9 cellular contexts compared by ENCODE assay signal in the genomic region with DNA sequence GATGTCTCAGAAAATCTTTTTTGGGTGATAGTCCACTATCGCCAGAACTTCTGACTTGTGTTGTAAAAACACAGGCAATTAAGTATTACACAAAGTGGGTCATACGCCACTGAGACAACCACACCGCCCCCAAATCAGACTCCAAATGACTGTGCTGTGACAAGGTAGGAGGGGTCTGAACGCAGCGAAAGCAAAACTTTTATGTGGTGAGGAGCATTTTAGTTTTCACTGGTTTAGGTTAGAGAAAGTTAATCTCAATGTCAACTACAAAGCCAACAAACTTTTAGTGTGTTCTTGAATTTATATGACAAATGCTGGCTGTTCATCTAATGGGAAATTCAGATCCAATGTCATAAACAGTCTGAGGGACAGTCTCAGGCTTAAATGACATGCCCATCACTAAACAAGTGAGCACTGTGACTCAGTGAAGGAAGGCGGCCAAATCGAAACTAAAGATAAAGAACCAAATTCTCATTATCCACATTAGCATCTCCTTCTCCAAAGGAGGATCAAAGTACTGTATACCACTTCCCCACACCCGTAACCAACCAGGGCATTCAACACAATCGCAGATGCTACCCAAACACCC.
DNase-seq lines count a peak whose midpoint lies in the region; ATAC-seq, FAIRE-seq and TF ChIP-seq lines count a peak whose summit lies in the region.
"Had no signal": no experiment of that assay in that cellular context is flagged by ENCODE, and none has a peak within 500 bp of the region (broad histone marks: within the 10 kb centered on the region; RNA-seq: fewer than 3 reads in every experiment).

No MANE protein-coding gene starts in this region.

- no peaks in the 10 kb centered on the region for H3K79me2 ChIP-seq in K562 (ENCODE audit: control insufficient read depth, insufficient read depth, low read length)

- TF ChIP-seq POLR2A in K562 (conservative IDR thresholded peaks at IDR 0.05): no peak

- peaks cover 74% of the 10 kb centered on the region for H3K4me1 Mint-ChIP-seq in T-helper 17 cell

- DNase-seq in GM12865 (ENCODE audit: low read depth) (peak; percentile 64), T-helper 17 cell (peak in 2 of 3 donors; percentile 40), K562 (ENCODE audit: extremely low read depth in 1 of 4, low spot score in 3 of 4) (no peak), upper lobe of right lung (no peak), A673 (ENCODE audit: low spot score) (no peak), NCI-H748 treated with DMSO at 0.1 percent for 48 hours (lab: John Stamatoyannopoulos, UW) (no peak), NCI-H2107 treated with DMSO at 0.1 percent for 48 hours (lab: John Stamatoyannopoulos, UW; ENCODE audit: unreplicated experiment) (no peak)

- no peaks in the 10 kb centered on the region for H4K20me1 ChIP-seq in K562 (replicated peaks; ENCODE audit: control insufficient read depth, insufficient read depth, low read length)

- TF ChIP-seq CTCF in GM12865 (IDR thresholded peaks at IDR 0.05; ENCODE audit: insufficient read depth, low read depth, low read length, missing control alignments) (no peak), K562 (IDR thresholded peaks at IDR 0.05 in 2 of 3, conservative IDR thresholded peaks at IDR 0.05 in 1 of 3; ENCODE audit: insufficient read depth in 2 of 3, low read depth in 1 of 3, low read length in 3 of 3) (no peak), upper lobe of right lung (IDR thresholded peaks at IDR 0.05) (no peak), A673 (conservative IDR thresholded peaks at IDR 0.05; ENCODE audit: low read depth, low read length) (no peak)

- BruUV-seq in K562 (replicated peaks; lab: Mats Ljungman, UMichigan) (no TSS peak), A673 (replicated peaks; lab: Mats Ljungman, UMichigan) (no TSS peak)

- WGBS in K562 (ENCODE audit: insufficient coverage, low coverage, missing lambda C conversion rate): 37% methylated on average over 9 of the region's 9 CpGs

- no peak for TF ChIP-seq RAD21 in K562 (CRISPR knock-in tag; conservative IDR thresholded peaks at IDR 0.05 in 1 of 2, IDR thresholded peaks at IDR 0.05 in 1 of 2)

- H3K4me3 ChIP-seq in GM12865 (ENCODE audit: low read depth, low read length): no peak overlapping the region
- H3K4me3 ChIP-seq in K562: no peak overlapping the region
- H3K4me3 ChIP-seq in upper lobe of right lung: peak overlapping the region; percentile 8
- no peak overlapping the region for H3K4me3 ChIP-seq in A673 (ENCODE audit: low read depth, low read length, poor library complexity, severe bottlenecking)

- H3K36me3 Mint-ChIP-seq in T-helper 17 cell (ENCODE audit: low read depth): peaks cover 1% of the 10 kb centered on the region

- H3K27me3 Mint-ChIP-seq in T-helper 17 cell: peaks cover 4% of the 10 kb centered on the region

- intact Hi-C loops in K562 (cut with micrococcal nuclease) (no loop called here), upper lobe of right lung (cut with DNase I) (no loop called here), A673 (cut with micrococcal nuclease; ENCODE audit: unreplicated experiment) (no loop called here)

- H3K27ac Mint-ChIP-seq in T-helper 17 cell: peak overlapping the region; percentile 91

- FAIRE-seq in K562 (lab: Jason Lieb, UNC): no peak

- H3K9me1 ChIP-seq in K562 (ENCODE audit: control insufficient read depth, insufficient read depth, low read length): no peaks in the 10 kb centered on the region

- H3K27me3 ChIP-seq in K562 (ENCODE audit: control insufficient read depth in 2 of 2, insufficient read depth in 2 of 2, low read length in 2 of 2) (no peaks in the 10 kb centered on the region; a peak in 1 of 5 replicates), upper lobe of right lung (no peaks in the 10 kb centered on the region), A673 (replicated peaks; ENCODE audit: insufficient read depth, low read depth, low read length, poor library complexity) (peaks cover 26% of the 10 kb centered on the region)

- POLR2A ChIA-PET in K562 (lab: Yijun Ruan, JAX): no interaction called here
- POLR2A ChIA-PET in A673 (lab: Charles Lee; ENCODE audit: low non-redundant PET): no interaction called here

- CTCF ChIA-PET in K562 (lab: Yijun Ruan, JAX; ENCODE audit: low intra/inter-chr PET ratio) (interaction anchor here (0.6 kb wide), 1 partner anchor 1599 kb away, joined by 3 read pairs; no protein-coding TSS in a partner anchor), A673 (lab: Charles Lee) (no interaction called here)

- ATAC-seq in HG02759 (IDR thresholded peaks at IDR 0.05; ENCODE audit: unreplicated experiment) (peak; percentile 88), T-helper 17 cell (peak; percentile 81), K562 (no peak), upper lobe of right lung (no peak)

- TF ChIP-seq EP300 in K562 (IDR thresholded peaks at IDR 0.05; ENCODE audit: low read length): no peak

- H3K4me1 ChIP-seq in K562 (replicated peaks in 1 of 2; ENCODE audit: control insufficient read depth in 2 of 2, insufficient read depth in 2 of 2, low read length in 2 of 2): peaks cover 0 to 26% of the 10 kb centered on the region in 2 experiments; a peak in 4 of 5 replicates
- no peaks in the 10 kb centered on the region for H3K4me1 ChIP-seq in upper lobe of right lung
- H3K4me1 ChIP-seq in A673 (ENCODE audit: insufficient read depth, low read length, poor library complexity, severe bottlenecking): no peaks in the 10 kb centered on the region

- peak overlapping the region; percentile 10; the same call in 1 of the 2 replicates for H3K4me2 ChIP-seq in K562 (ENCODE audit: insufficient read depth, low read length)

- peak overlapping the region; percentile 92 for H3K4me3 Mint-ChIP-seq in T-helper 17 cell

- in situ Hi-C loops in K562 (cut with MboI): no loop called here

- H3K9ac ChIP-seq in K562 (ENCODE audit: insufficient read depth in 1 of 2, low read depth in 2 of 2, low read length in 2 of 2): no peak overlapping the region

- H2AFZ ChIP-seq in K562 (ENCODE audit: low read depth, low read length): no peak overlapping the region

- H3K36me3 ChIP-seq in K562 (ENCODE audit: control insufficient read depth, insufficient read depth, low read length) (no peaks in the 10 kb centered on the region), upper lobe of right lung (no peaks in the 10 kb centered on the region), A673 (ENCODE audit: insufficient read depth, low read length, poor library complexity, severe bottlenecking) (no peaks in the 10 kb centered on the region)

- no peaks in the 10 kb centered on the region for H3K9me3 ChIP-seq in T-helper 17 cell (ENCODE audit: control insufficient read depth, low read length, poor library complexity, severe bottlenecking)
- no peaks in the 10 kb centered on the region for H3K9me3 ChIP-seq in K562 (replicated peaks; ENCODE audit: control insufficient read depth, insufficient read depth, low read depth, low read length)
- H3K9me3 ChIP-seq in upper lobe of right lung: no peaks in the 10 kb centered on the region
- no peaks in the 10 kb centered on the region for H3K9me3 ChIP-seq in A673 (ENCODE audit: low read depth, low read length, poor library complexity, severe bottlenecking)

- H3K27ac ChIP-seq in K562 (ENCODE audit: extremely low read depth, low read depth, low read length): no peak overlapping the region
- no peak overlapping the region for H3K27ac ChIP-seq in upper lobe of right lung
- H3K27ac ChIP-seq in A673 (ENCODE audit: low read depth, low read length, poor library complexity, severe bottlenecking): no peak overlapping the region
- H3K27ac ChIP-seq: VCaP had no signal

TF ChIP-seq in K562, 482 proteins besides CTCF, POLR2A, EP300 and RAD21:
- TF ChIP-seq ATF2 (CRISPR knock-in tag; IDR thresholded peaks at IDR 0.05) (no peak), ETS2 (tag; IDR thresholded peaks at IDR 0.05; ENCODE audit: borderline replicate concordance, poor library complexity, severe bottlenecking) (no peak), FOXK1 (CRISPR knock-in tag; IDR thresholded peaks at IDR 0.05; ENCODE audit: borderline replicate concordance) (no peak), ZNF766 (CRISPR knock-in tag; conservative IDR thresholded peaks at IDR 0.05) (no peak), ZNF561 (CRISPR knock-in tag; conservative IDR thresholded peaks at IDR 0.05) (no peak), SAFB (IDR thresholded peaks at IDR 0.05; ENCODE audit: borderline replicate concordance, low read depth, low read length) (no peak)
- TF ChIP-seq, protein P1, sequence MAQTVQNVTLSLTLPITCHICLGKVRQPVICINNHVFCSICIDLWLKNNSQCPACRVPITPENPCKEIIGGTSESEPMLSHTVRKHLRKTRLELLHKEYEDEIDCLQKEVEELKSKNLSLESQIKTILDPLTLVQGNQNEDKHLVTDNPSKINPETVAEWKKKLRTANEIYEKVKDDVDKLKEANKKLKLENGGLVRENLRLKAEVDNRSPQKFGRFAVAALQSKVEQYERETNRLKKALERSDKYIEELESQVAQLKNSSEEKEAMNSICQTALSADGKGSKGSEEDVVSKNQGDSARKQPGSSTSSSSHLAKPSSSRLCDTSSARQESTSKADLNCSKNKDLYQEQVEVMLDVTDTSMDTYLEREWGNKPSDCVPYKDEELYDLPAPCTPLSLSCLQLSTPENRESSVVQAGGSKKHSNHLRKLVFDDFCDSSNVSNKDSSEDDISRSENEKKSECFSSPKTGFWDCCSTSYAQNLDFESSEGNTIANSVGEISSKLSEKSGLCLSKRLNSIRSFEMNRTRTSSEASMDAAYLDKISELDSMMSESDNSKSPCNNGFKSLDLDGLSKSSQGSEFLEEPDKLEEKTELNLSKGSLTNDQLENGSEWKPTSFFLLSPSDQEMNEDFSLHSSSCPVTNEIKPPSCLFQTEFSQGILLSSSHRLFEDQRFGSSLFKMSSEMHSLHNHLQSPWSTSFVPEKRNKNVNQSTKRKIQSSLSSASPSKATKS (CRISPR knock-in tag; IDR thresholded peaks at IDR 0.05): no peak

Comparison
In these comparisons a context has a peak if more than half of its experiments do, and no peak if none do; other contexts are left out.
1. DNase-seq: peak in GM12865 (single experiment) and T-helper 17 cell (2 of 3); none in K562 (0 of 4), upper lobe of right lung (single experiment), A673 (single experiment), NCI-H748 treated with DMSO at 0.1 percent for 48 hours (single experiment) and NCI-H2107 treated with DMSO at 0.1 percent for 48 hours (single experiment).
2. ATAC-seq: peak in HG02759 (single experiment) and T-helper 17 cell (single experiment); none in K562 (single experiment) and upper lobe of right lung (single experiment).